Comparison of ENCODE assay signal across 1 cellular context in genomic region chr3:17183951-17184550, GRCh38.
TF ChIP-seq lines count a peak whose summit lies in the region.

No MANE protein-coding gene starts in this region.

TF ChIP-seq in K562, 482 proteins besides CTCF, POLR2A, EP300 and RAD21 (continued from another document and continues in another):
- TF ChIP-seq ILF3 (IDR thresholded peaks at IDR 0.05; ENCODE audit: borderline replicate concordance) = 0 out of 2 replicates have a peak, but pooled peaks have one; percentile 25
- TF ChIP-seq SREBF2 (CRISPR knock-in tag; IDR thresholded peaks at IDR 0.05) = no peak
- no peak for TF ChIP-seq UBTF (IDR thresholded peaks at IDR 0.05; ENCODE audit: borderline replicate concordance in 1 of 2, low read depth in 2 of 2, low read length in 2 of 2)
- TF ChIP-seq HDAC1 (IDR thresholded peaks at IDR 0.05) = no peak
- TF ChIP-seq SNRNP70 (optimal IDR thresholded peaks at IDR 0.05; ENCODE audit: low read depth, low read length) = no peak
- peak; percentile 81; the same call in 1 of the 2 replicates for TF ChIP-seq JUND (IDR thresholded peaks at IDR 0.05; ENCODE audit: borderline replicate concordance, low read depth, low read length)
- TF ChIP-seq JUND (tag; IDR thresholded peaks at IDR 0.05; ENCODE audit: borderline replicate concordance, low read depth, low read length) = peak; percentile 79
- TF ChIP-seq EWSR1 (IDR thresholded peaks at IDR 0.05; ENCODE audit: borderline replicate concordance, low read depth, partially characterized antibody) = no peak
- TF ChIP-seq MIER1 (IDR thresholded peaks at IDR 0.05; ENCODE audit: low read depth) = no peak
- TF ChIP-seq FOXA3 (CRISPR knock-in tag; conservative IDR thresholded peaks at IDR 0.05 in 1 of 2, IDR thresholded peaks at IDR 0.05 in 1 of 2) = no peak
- peak; percentile 56 for TF ChIP-seq ZNF512 (tag; IDR thresholded peaks at IDR 0.05)
- TF ChIP-seq HSF4 (CRISPR knock-in tag; IDR thresholded peaks at IDR 0.05; ENCODE audit: borderline replicate concordance) = no peak
- TF ChIP-seq CBFB (CRISPR knock-in tag; IDR thresholded peaks at IDR 0.05) = no peak
- no peak for TF ChIP-seq RBFOX2 (IDR thresholded peaks at IDR 0.05; ENCODE audit: low read depth, low read length)
- TF ChIP-seq FOXO4 (CRISPR knock-in tag; IDR thresholded peaks at IDR 0.05) = no peak
- TF ChIP-seq ELK1 (CRISPR knock-in tag; IDR thresholded peaks at IDR 0.05) = no peak
- TF ChIP-seq ZNF511 (CRISPR knock-in tag; IDR thresholded peaks at IDR 0.05) = no peak
- TF ChIP-seq CBFA2T3 (IDR thresholded peaks at IDR 0.05) = 0 out of 2 replicates have a peak, but pooled peaks have one; percentile 5
- TF ChIP-seq ILK (tag; IDR thresholded peaks at IDR 0.05; ENCODE audit: borderline replicate concordance, low read depth) = no peak
- no peak for TF ChIP-seq RUNX1 (IDR thresholded peaks at IDR 0.05; ENCODE audit: low read depth)
- TF ChIP-seq MEIS2 (IDR thresholded peaks at IDR 0.05; ENCODE audit: partially characterized antibody) = no peak
- TF ChIP-seq ZNF740 (CRISPR knock-in tag; IDR thresholded peaks at IDR 0.05) = no peak
- no peak for TF ChIP-seq ZNF740 (tag; IDR thresholded peaks at IDR 0.05)
- no peak for TF ChIP-seq HDAC3 (IDR thresholded peaks at IDR 0.05; ENCODE audit: borderline replicate concordance, partially characterized antibody)
- no peak for TF ChIP-seq CBX5 (IDR thresholded peaks at IDR 0.05; ENCODE audit: borderline replicate concordance, low read depth)
- no peak for TF ChIP-seq PTRF (tag; IDR thresholded peaks at IDR 0.05)
- TF ChIP-seq LEF1 (IDR thresholded peaks at IDR 0.05) = no peak
- no peak for TF ChIP-seq ZSCAN29 (IDR thresholded peaks at IDR 0.05)
- TF ChIP-seq TEAD1 (CRISPR knock-in tag; IDR thresholded peaks at IDR 0.05) = no peak
- no peak for TF ChIP-seq ZNF518B (CRISPR knock-in tag; IDR thresholded peaks at IDR 0.05)
- no peak for TF ChIP-seq TAF15 (IDR thresholded peaks at IDR 0.05; ENCODE audit: low read depth, low read length)
- TF ChIP-seq THRA (IDR thresholded peaks at IDR 0.05) = no peak
- TF ChIP-seq BHLHE40 (IDR thresholded peaks at IDR 0.05; ENCODE audit: low read length) = no peak
- TF ChIP-seq PPARD (CRISPR knock-in tag; IDR thresholded peaks at IDR 0.05) = no peak
- no peak for TF ChIP-seq SIX5 (IDR thresholded peaks at IDR 0.05; ENCODE audit: borderline replicate concordance in 1 of 2, insufficient read depth in 1 of 2, low read depth in 1 of 2, low read length in 2 of 2)
- TF ChIP-seq PREB (CRISPR knock-in tag; IDR thresholded peaks at IDR 0.05) = no peak
- no peak for TF ChIP-seq SRSF9 (IDR thresholded peaks at IDR 0.05; ENCODE audit: borderline replicate concordance, low read depth, low read length)
- no peak for TF ChIP-seq RNF2 (IDR thresholded peaks at IDR 0.05)
- TF ChIP-seq ZNF444 (CRISPR knock-in tag; IDR thresholded peaks at IDR 0.05) = no peak
- no peak for TF ChIP-seq DIDO1 (tag; IDR thresholded peaks at IDR 0.05; ENCODE audit: low read depth)
- TF ChIP-seq ZNF24 (IDR thresholded peaks at IDR 0.05) = peak; percentile 70
- TF ChIP-seq MAFK (IDR thresholded peaks at IDR 0.05; ENCODE audit: low read length) = peak; percentile 94
- TF ChIP-seq ZFP1 (CRISPR knock-in tag; IDR thresholded peaks at IDR 0.05) = no peak
- peak; percentile 98 for TF ChIP-seq MAFG (tag; conservative IDR thresholded peaks at IDR 0.05)
- no peak for TF ChIP-seq CTCFL (IDR thresholded peaks at IDR 0.05; ENCODE audit: borderline replicate concordance, insufficient read depth, low read depth, low read length, poor library complexity, severe bottlenecking)
- TF ChIP-seq SMARCA4 (IDR thresholded peaks at IDR 0.05) = peak; percentile 68
- no peak for TF ChIP-seq TCF7L2 (IDR thresholded peaks at IDR 0.05; ENCODE audit: low read depth, low read length)
- peak; percentile 95 for TF ChIP-seq MAFF (IDR thresholded peaks at IDR 0.05; ENCODE audit: low read length)
- TF ChIP-seq ID3 (CRISPR knock-in tag; IDR thresholded peaks at IDR 0.05) = no peak
- TF ChIP-seq ID3 (tag; IDR thresholded peaks at IDR 0.05) = no peak
- TF ChIP-seq PML (IDR thresholded peaks at IDR 0.05; ENCODE audit: low read length) = no peak
- no peak for TF ChIP-seq PHF20 (IDR thresholded peaks at IDR 0.05; ENCODE audit: partially characterized antibody)
- 0 out of 2 replicates have a peak, but pooled peaks have one; percentile 9 for TF ChIP-seq SMAD3 (CRISPR knock-in tag; conservative IDR thresholded peaks at IDR 0.05)
- peak; percentile 97 for TF ChIP-seq C11orf30 (IDR thresholded peaks at IDR 0.05; ENCODE audit: low read depth)
